ENCODE assay signal across 29 cellular contexts in the genomic region with DNA sequence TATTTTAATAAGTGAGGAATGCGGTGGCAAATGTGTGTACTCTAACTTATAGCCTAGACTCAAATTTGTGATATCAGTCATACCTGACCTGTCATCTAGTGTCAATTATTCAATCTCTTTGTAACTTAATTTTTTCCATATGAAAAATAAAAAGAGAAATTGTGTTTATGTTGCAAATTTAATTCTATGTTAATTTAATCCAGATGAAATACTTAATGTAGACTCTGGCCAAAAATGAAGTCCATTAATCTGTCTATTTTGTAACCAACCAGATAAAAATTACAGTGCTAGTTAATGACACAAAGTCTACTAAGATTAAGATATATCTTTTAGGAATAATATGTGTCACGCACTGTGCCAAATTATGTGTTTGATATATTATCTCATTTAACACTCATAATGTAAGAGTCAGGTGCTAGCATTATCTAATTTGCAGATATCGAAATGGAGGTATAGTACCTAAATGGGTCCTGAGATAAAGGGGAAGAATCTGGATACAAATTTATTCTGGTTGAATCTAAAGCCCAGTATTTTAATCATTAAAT.
A peak's percentile ranks its signal among the peaks of the same experiment; 100 is the strongest.
DNase-seq lines count a peak whose midpoint lies in the region; ATAC-seq and TF ChIP-seq lines count a peak whose summit lies in the region.
"Had no signal": no experiment of that assay in that cellular context is flagged by ENCODE, and none has a peak within 500 bp of the region (broad histone marks: within the 10 kb centered on the region; RNA-seq: fewer than 3 reads in every experiment).

No MANE protein-coding gene starts in this region.

- TF ChIP-seq EP300 in SK-N-SH (IDR thresholded peaks at IDR 0.05; ENCODE audit: borderline replicate concordance in 1 of 2, low read depth in 1 of 2, low read length in 1 of 2), result peak in 1 of 2 experiments; percentile 63; a peak in 2 of 4 replicates

- DNase-seq in SK-N-SH, result no peak
- no peak for DNase-seq in stimulated activated CD4-positive, alpha-beta T cell treated with anti-CD3 and anti-CD28 coated beads, Interleukin-15, amount 100 ng/mL, for 24 hours
- DNase-seq: 8988T; ACHN; AML-193; BE2C; C1 segment of cervical spinal cord; Caco-2; Calu3; CD4-positive, alpha-beta memory T cell; CD4-positive, alpha-beta T cell; CD4-positive, CD25-positive, alpha-beta regulatory T cell; CD8-positive, alpha-beta memory T cell; CD8-positive, alpha-beta T cell; COR-L47; DMS 273 treated with DMSO at 0.1 percent for 48 hours; DMS153; DMS53; DMS79; DMS79 treated with DMSO at 0.1 percent for 48 hours; DND-41; EL had no signal

- no peak overlapping the region for H3K9ac ChIP-seq in SK-N-SH
- H3K9ac ChIP-seq: BLaER1; BLaER1 treated with 17β-estradiol and CSF1 and Interleukin-3, amounts not matched to agents 10 nM and 100 nM had no signal

- H3F3A ChIP-seq in SK-N-SH (replicated peaks; ENCODE audit: insufficient read depth), result no peaks in the 10 kb centered on the region

- no peak overlapping the region for H3K27ac ChIP-seq in SK-N-SH (ENCODE audit: low read depth in 2 of 2, low read length in 1 of 2)
- H3K27ac ChIP-seq: 22Rv1; A549; BLaER1; BLaER1 treated with 17β-estradiol and CSF1 and Interleukin-3, amounts not matched to agents 10 nM and 100 nM; C4-2B had no signal

- peaks cover 0 to 2% of the 10 kb centered on the region in 2 experiments; a peak in 2 of 4 replicates for H3K4me1 ChIP-seq in SK-N-SH (ENCODE audit: control insufficient read depth in 1 of 2, insufficient read depth in 2 of 2, low read depth in 1 of 2, low read length in 1 of 2)
- H3K4me1 ChIP-seq: A549; BE2C; BLaER1; BLaER1 treated with 17β-estradiol and CSF1 and Interleukin-3, amounts not matched to agents 10 nM and 100 nM; Caco-2 had no signal

- CTCF ChIA-PET in SK-N-SH (lab: Yijun Ruan, JAX), result no interaction called here

- TF ChIP-seq RAD21 in SK-N-SH (IDR thresholded peaks at IDR 0.05; ENCODE audit: low read length), result no peak

- H3K4me2 ChIP-seq in SK-N-SH, result no peak overlapping the region
- H3K4me2 ChIP-seq: A549; BLaER1; BLaER1 treated with 17β-estradiol and CSF1 and Interleukin-3, amounts not matched to agents 10 nM and 100 nM had no signal

- no peak overlapping the region for H3K4me3 ChIP-seq in SK-N-SH (ENCODE audit: low read depth in 2 of 2, low read length in 1 of 2)
- H3K4me3 ChIP-seq: A549; BLaER1; BLaER1 treated with 17β-estradiol and CSF1 and Interleukin-3, amounts not matched to agents 10 nM and 100 nM had no signal

- no peaks in the 10 kb centered on the region for H3K79me2 ChIP-seq in SK-N-SH (ENCODE audit: insufficient read depth)

- H3K9me2 ChIP-seq in SK-N-SH, result no peaks in the 10 kb centered on the region

- 9% methylated on average over 3 of the region's 3 CpGs for WGBS in SK-N-SH (ENCODE audit: low lambda C conversion rate)

- POLR2A ChIA-PET in SK-N-SH (lab: Yijun Ruan, JAX), result no interaction called here

- no peaks in the 10 kb centered on the region for H3K36me3 ChIP-seq in SK-N-SH (replicated peaks in 1 of 2; ENCODE audit: control insufficient read depth in 1 of 2, insufficient read depth in 2 of 2, low read length in 1 of 2)
- H3K36me3 ChIP-seq: BE2C; BLaER1; BLaER1 treated with 17β-estradiol and CSF1 and Interleukin-3, amounts not matched to agents 10 nM and 100 nM had no signal

- ATAC-seq in SK-N-SH treated with all-trans-retinoic acid at 6 μM for 48 hours (no peak), HG02623 (IDR thresholded peaks at IDR 0.05; ENCODE audit: unreplicated experiment) (no peak)
- ATAC-seq: A549; CD8-positive, alpha-beta T cell had no signal

- H3K27me3 ChIP-seq in SK-N-SH (ENCODE audit: insufficient read depth), result no peaks in the 10 kb centered on the region
- H3K27me3 ChIP-seq: BE2C; BLaER1; BLaER1 treated with 17β-estradiol and CSF1 and Interleukin-3, amounts not matched to agents 10 nM and 100 nM had no signal

- no peak for TF ChIP-seq CTCF in SK-N-SH (IDR thresholded peaks at IDR 0.05)

- no peak overlapping the region for H2AFZ ChIP-seq in SK-N-SH (ENCODE audit: low read depth)

- no peaks in the 10 kb centered on the region for H3K9me3 ChIP-seq in SK-N-SH
- H3K9me3 ChIP-seq: A549; BE2C; BLaER1; BLaER1 treated with 17β-estradiol and CSF1 and Interleukin-3, amounts not matched to agents 10 nM and 100 nM; Caco-2 had no signal

- no peaks in the 10 kb centered on the region for H4K20me1 ChIP-seq in SK-N-SH (ENCODE audit: insufficient read depth)
- H4K20me1 ChIP-seq: BLaER1; BLaER1 treated with 17β-estradiol and CSF1 and Interleukin-3, amounts not matched to agents 10 nM and 100 nM had no signal

TF ChIP-seq in SK-N-SH, 30 proteins besides CTCF, POLR2A, EP300 and RAD21:
- TF ChIP-seq PBX3 (IDR thresholded peaks at IDR 0.05) (no peak), RCOR1 (IDR thresholded peaks at IDR 0.05; ENCODE audit: low read length) (no peak), GATA2 (CRISPR knock-in tag; IDR thresholded peaks at IDR 0.05) (peak; percentile 60)

TF ChIP-seq in SK-N-SH treated with all-trans-retinoic acid at 6 μM for 48 hours, 23 proteins besides CTCF, POLR2A, EP300 and RAD21 (continues in another document):
- TF ChIP-seq TOX (CRISPR knock-in tag; IDR thresholded peaks at IDR 0.05; ENCODE audit: borderline replicate concordance) (no peak), ZNF565 (CRISPR knock-in tag; conservative IDR thresholded peaks at IDR 0.05; ENCODE audit: low read depth) (no peak), ZNF8 (CRISPR knock-in tag; IDR thresholded peaks at IDR 0.05) (no peak), TCF4 (CRISPR knock-in tag; IDR thresholded peaks at IDR 0.05; ENCODE audit: borderline replicate concordance) (peak; percentile 81), PATZ1 (CRISPR knock-in tag; IDR thresholded peaks at IDR 0.05; ENCODE audit: borderline replicate concordance) (no peak), ISL1 (CRISPR knock-in tag; IDR thresholded peaks at IDR 0.05) (peak; percentile 81), ZFP30 (CRISPR knock-in tag; IDR thresholded peaks at IDR 0.05) (no peak), ESRRG (CRISPR knock-in tag; IDR thresholded peaks at IDR 0.05) (no peak), CSRNP3 (CRISPR knock-in tag; IDR thresholded peaks at IDR 0.05) (no peak), PPARA (CRISPR knock-in tag; IDR thresholded peaks at IDR 0.05; ENCODE audit: borderline replicate concordance) (no peak), OSR1 (CRISPR knock-in tag; IDR thresholded peaks at IDR 0.05) (no peak), ZNF70 (CRISPR knock-in tag; IDR thresholded peaks at IDR 0.05) (no peak), ZC3H10 (CRISPR knock-in tag; IDR thresholded peaks at IDR 0.05) (no peak), BACH2 (CRISPR knock-in tag; IDR thresholded peaks at IDR 0.05; ENCODE audit: borderline replicate concordance) (no peak), RARB (CRISPR knock-in tag; IDR thresholded peaks at IDR 0.05) (no peak), CSDC2 (CRISPR knock-in tag; IDR thresholded peaks at IDR 0.05) (no peak), SNAI2 (CRISPR knock-in tag; IDR thresholded peaks at IDR 0.05) (peak; percentile 31; the same call in 1 of the 2 replicates)
- TF ChIP-seq, protein P1, sequence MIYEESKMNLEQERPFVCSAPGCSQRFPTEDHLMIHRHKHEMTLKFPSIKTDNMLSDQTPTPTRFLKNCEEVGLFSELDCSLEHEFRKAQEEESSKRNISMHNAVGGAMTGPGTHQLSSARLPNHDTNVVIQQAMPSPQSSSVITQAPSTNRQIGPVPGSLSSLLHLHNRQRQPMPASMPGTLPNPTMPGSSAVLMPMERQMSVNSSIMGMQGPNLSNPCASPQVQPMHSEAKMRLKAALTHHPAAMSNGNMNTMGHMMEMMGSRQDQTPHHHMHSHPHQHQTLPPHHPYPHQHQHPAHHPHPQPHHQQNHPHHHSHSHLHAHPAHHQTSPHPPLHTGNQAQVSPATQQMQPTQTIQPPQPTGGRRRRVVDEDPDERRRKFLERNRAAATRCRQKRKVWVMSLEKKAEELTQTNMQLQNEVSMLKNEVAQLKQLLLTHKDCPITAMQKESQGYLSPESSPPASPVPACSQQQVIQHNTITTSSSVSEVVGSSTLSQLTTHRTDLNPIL (CRISPR knock-in tag; IDR thresholded peaks at IDR 0.05; ENCODE audit: low read depth), result no peak
